13 cellular contexts compared by ENCODE assay signal in the genomic region with DNA sequence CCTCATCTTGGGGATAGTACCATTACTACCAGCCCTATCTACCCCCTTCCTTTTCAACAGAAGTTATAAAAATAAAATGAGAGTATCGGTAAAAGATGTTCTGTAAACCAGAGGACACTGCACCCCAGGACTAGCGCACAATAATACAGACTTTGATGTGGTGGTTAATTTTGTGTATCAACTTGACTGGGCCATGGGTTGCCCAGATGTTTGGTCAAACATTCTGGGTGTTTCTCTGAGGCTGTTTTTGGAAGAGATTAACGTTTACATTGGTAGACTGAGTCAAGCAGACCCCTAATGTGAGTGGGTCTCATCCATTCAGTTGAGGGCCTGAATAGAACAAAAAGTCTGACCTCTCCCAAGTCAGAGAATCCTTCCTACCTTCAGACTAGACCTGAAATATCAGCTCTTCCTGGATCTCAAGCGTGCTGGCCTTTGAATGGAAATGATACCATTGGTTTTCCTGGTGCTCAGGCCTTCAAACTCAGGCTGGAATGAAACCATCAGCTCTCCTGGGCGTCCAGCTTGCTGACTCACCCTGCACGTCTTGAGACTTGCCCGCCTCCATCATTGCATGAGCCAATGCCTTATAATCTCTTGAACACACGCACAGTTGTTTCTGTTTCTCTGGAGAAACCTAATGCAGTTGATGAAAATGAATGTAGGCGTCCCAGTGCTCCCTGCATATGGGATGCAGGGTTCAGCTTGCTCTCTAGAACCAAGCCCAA. TPM values are rescaled to one million over a fixed set of nuclear protein-coding genes. Genes with fewer than 3 reads are reported as not detected.
A peak's percentile ranks its signal among the peaks of the same experiment; 100 is the strongest.
DNase-seq lines count a peak whose midpoint lies in the region; FAIRE-seq and TF ChIP-seq lines count a peak whose summit lies in the region.
"Had no signal": no experiment of that assay in that cellular context is flagged by ENCODE, and none has a peak within 500 bp of the region (broad histone marks: within the 10 kb centered on the region; RNA-seq: fewer than 3 reads in every experiment).

No MANE protein-coding gene starts in this region.

- TF ChIP-seq POLR2A in GM12891 (IDR thresholded peaks at IDR 0.05; ENCODE audit: low read depth, low read length), result no peak

- TF ChIP-seq CTCF in astrocyte (IDR thresholded peaks at IDR 0.05; ENCODE audit: insufficient read depth, low read depth, low read length) (no peak), foreskin fibroblast (IDR thresholded peaks at IDR 0.05; ENCODE audit: low read depth, low read length) (no peak), right atrium auricular region (IDR thresholded peaks at IDR 0.05) (no peak), GM10248 (IDR thresholded peaks at IDR 0.05; ENCODE audit: control extremely low read depth, extremely low read depth, low read depth, missing control alignments) (no peak)

- no peak overlapping the region for H3K4me2 ChIP-seq in astrocyte (ENCODE audit: low read length)

- H3K27ac Mint-ChIP-seq in astrocyte (ENCODE audit: unreplicated experiment), result no peak overlapping the region
- H3K27ac Mint-ChIP-seq: activated naive CD8-positive, alpha-beta T cell had no signal

- no peaks in the 10 kb centered on the region for H3K79me2 ChIP-seq in astrocyte (ENCODE audit: insufficient read depth, low read length)

- H3K9me3 Mint-ChIP-seq in astrocyte (ENCODE audit: unreplicated experiment), result no peaks in the 10 kb centered on the region

- DNase-seq in AG08395 (ENCODE audit: low spot score) (peak; percentile 77), HT-29 (ENCODE audit: low spot score) (peak; percentile 43), astrocyte (ENCODE audit: low read depth) (peak; percentile 82), foreskin fibroblast (peak; percentile 65 to 79), right atrium auricular region (ENCODE audit: low spot score) (no peak), GM12891 (ENCODE audit: insufficient read length, low spot score) (no peak), urothelium cell line (ENCODE audit: low spot score) (no peak), GM10248 (ENCODE audit: extremely low spot score) (no peak)
- DNase-seq: cortex of kidney; NCI-H1694; stimulated activated CD4-positive, alpha-beta T cell treated with anti-CD3 and anti-CD28 coated beads, Interleukin-2, amount 100 ng/mL, for 24 hours; WERI-Rb-1 had no signal

- CTCF ChIA-PET in GM10248 (lab: Yijun Ruan, JAX), result interaction anchor here (1.1 to 2.2 kb wide), 6 partner anchors 9 to 786 kb away, joined by 3 to 19 read pairs (median 4); a partner anchor contains a TSS

- POLR2A ChIA-PET in GM10248 (lab: Yijun Ruan, JAX), result no interaction called here

- H3K4me1 ChIP-seq in astrocyte (ENCODE audit: insufficient read depth, low read length), result peaks cover 11% of the 10 kb centered on the region
- H3K4me1 ChIP-seq in right atrium auricular region, result peaks cover 0 to 7% of the 10 kb centered on the region in 2 donors

- H3K4me3 ChIP-seq in astrocyte (ENCODE audit: insufficient read depth, low read depth, low read length), result no peak overlapping the region
- no peak overlapping the region for H3K4me3 ChIP-seq in foreskin fibroblast (ENCODE audit: low read depth in 1 of 2, low read length in 2 of 2)
- H3K4me3 ChIP-seq in right atrium auricular region, result no peak overlapping the region

- no peak for FAIRE-seq in astrocyte (lab: Jason Lieb, UNC)
- FAIRE-seq in GM12891 (lab: Jason Lieb, UNC), result no peak
- FAIRE-seq in urothelium cell line (lab: Jason Lieb, UNC), result no peak

- no peak overlapping the region for H3K27ac ChIP-seq in astrocyte (ENCODE audit: low read depth, low read length)
- H3K27ac ChIP-seq in right atrium auricular region, result no peak overlapping the region
- H3K27ac ChIP-seq: WERI-Rb-1 had no signal

- H3K27me3 ChIP-seq in astrocyte (ENCODE audit: insufficient read depth, low read length) (no peaks in the 10 kb centered on the region), right atrium auricular region (no peaks in the 10 kb centered on the region)

- no peaks in the 10 kb centered on the region for H3K4me1 Mint-ChIP-seq in astrocyte (ENCODE audit: low read depth, unreplicated experiment)

- peaks cover 6% of the 10 kb centered on the region for H3K27me3 Mint-ChIP-seq in astrocyte (ENCODE audit: low read depth, unreplicated experiment)
- H3K27me3 Mint-ChIP-seq: activated naive CD8-positive, alpha-beta T cell had no signal

- no peak overlapping the region for H3K4me3 Mint-ChIP-seq in astrocyte (ENCODE audit: unreplicated experiment)
- H3K4me3 Mint-ChIP-seq: activated naive CD8-positive, alpha-beta T cell had no signal

- no peak overlapping the region for H2AFZ ChIP-seq in astrocyte (ENCODE audit: low read depth, low read length)

- no peak overlapping the region for H3K9ac ChIP-seq in astrocyte (ENCODE audit: low read length)

- peaks cover 7% of the 10 kb centered on the region for H3K36me3 Mint-ChIP-seq in astrocyte (ENCODE audit: low read depth, unreplicated experiment)
- H3K36me3 Mint-ChIP-seq: activated naive CD8-positive, alpha-beta T cell had no signal

- H3K9me3 ChIP-seq in astrocyte (ENCODE audit: insufficient read depth, low read depth, low read length) (no peaks in the 10 kb centered on the region), right atrium auricular region (no peaks in the 10 kb centered on the region)

- H3K36me3 ChIP-seq in astrocyte (ENCODE audit: insufficient read depth, low read length) (no peaks in the 10 kb centered on the region), right atrium auricular region (no peaks in the 10 kb centered on the region)
- H3K36me3 ChIP-seq: WERI-Rb-1 had no signal

- peaks cover 19% of the 10 kb centered on the region for H4K20me1 ChIP-seq in astrocyte (ENCODE audit: insufficient read depth, low read length)

TF ChIP-seq in GM12891, 5 proteins besides CTCF, POLR2A, EP300 and RAD21:
- TF ChIP-seq PAX5 (IDR thresholded peaks at IDR 0.05; ENCODE audit: insufficient read depth, low read length, severe bottlenecking) (no peak), POLR2AphosphoS5 (IDR thresholded peaks at IDR 0.05; ENCODE audit: low read depth, low read length) (no peak), SPI1 (IDR thresholded peaks at IDR 0.05; ENCODE audit: low read depth, low read length) (no peak), POU2F2 (IDR thresholded peaks at IDR 0.05; ENCODE audit: low read depth, low read length) (no peak)
TF ChIP-seq in GM12891: peak in this region for 0.

RNA-seq across cellular contexts. Expression of a gene that starts 10.1 kb away (rescaled TPM):
- total RNA-seq in HT-29 (2014; rRNA removed; shearing (Covaris generic)), result 25.6 and 28.3 TPM in 2 replicates
- total RNA-seq in astrocyte (3.1 and 4.8 TPM in 2 replicates), right atrium auricular region (1 to 10 TPM; 3.7 to 6.3 TPM)
- 6.4 TPM for polyA plus RNA-seq in GM12891 (2012; ENCODE audit: low read depth, missing spikeins)

RNA-seq across cellular contexts. Expression of a gene that starts 19.8 kb away (rescaled TPM):
- 124 TPM in 2 replicates for total RNA-seq in HT-29 (2014; rRNA removed; shearing (Covaris generic))
- total RNA-seq in astrocyte (7.1 and 8.8 TPM in 2 replicates), right atrium auricular region (10 to 100 TPM; 10.5 to 17.3 TPM)
- polyA plus RNA-seq in GM12891 (2012; ENCODE audit: low read depth, missing spikeins), result 8.9 TPM

Comparison
In these comparisons a context has a peak if more than half of its experiments do, and no peak if none do; other contexts are left out.
1. DNase-seq: peak in AG08395 (single experiment), HT-29 (single experiment), astrocyte (single experiment) and foreskin fibroblast (2 of 2); none in right atrium auricular region (single experiment), GM12891 (single experiment), urothelium cell line (single experiment) and GM10248 (single experiment).